ENCODE assay signal across 8 cellular contexts in the genomic region with DNA sequence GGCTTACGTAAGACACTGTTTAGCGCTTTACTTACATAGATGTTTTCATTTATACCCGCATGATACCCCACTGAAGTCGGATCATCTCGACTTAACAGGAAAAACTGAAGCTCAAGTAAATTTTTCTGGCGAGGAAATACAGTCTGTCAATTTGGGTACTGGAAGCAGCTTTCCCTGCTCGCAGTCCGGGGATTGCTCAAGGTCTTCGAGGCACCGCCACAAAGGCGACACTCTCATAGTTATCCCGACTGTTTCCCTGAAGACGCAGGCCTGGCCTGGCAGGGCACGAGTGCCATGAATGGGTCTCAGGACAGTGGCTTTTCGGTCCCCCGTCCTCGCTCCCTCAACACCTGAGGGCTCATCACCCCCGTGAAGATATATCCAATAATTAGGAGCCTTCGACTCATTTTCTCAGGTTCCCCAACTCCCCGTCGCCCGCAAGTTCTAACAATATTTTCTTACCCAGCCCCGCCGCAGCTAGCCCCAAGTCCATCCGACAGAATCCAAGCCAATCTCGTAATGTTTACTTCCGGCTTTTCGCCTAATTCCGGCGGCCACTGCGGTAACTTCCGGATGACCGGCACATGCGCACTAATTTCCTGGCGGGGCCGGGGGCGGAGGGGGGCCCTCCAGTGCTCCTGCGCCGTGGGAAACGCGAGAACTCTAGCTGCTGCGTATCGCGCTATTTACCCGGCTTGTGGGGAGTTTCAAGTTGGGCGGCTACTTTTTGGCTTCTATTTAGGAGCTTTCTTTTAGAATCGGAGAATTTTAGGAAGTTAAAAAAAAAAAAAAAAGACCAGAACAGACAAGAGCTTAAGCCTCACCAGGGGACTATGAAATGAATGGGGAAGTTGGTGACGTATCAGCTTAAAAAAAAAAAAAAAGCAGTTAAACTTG. TPM values are rescaled to one million over a fixed set of nuclear protein-coding genes. Genes with fewer than 3 reads are reported as not detected.
A peak's percentile ranks its signal among the peaks of the same experiment; 100 is the strongest.
DNase-seq lines count a peak whose midpoint lies in the region; ATAC-seq and TF ChIP-seq lines count a peak whose summit lies in the region.

A gene (minus strand): TSS at position 521 of the 897 bp plus-strand sequence. CDS start 3,787 bp downstream, outside the sequence.

- H3K27me3 Mint-ChIP-seq in CD14-positive monocyte (ENCODE audit: low read depth in 3 of 3): no peaks in the 10 kb centered on the region
- H3K27me3 Mint-ChIP-seq in activated CD4-positive, alpha-beta memory T cell treated with anti-CD3 and anti-CD28 coated beads for 36 hours: no peaks in the 10 kb centered on the region

- peaks cover 30 to 36% of the 10 kb centered on the region in 2 donors for H3K4me1 ChIP-seq in duodenal mucosa (ENCODE audit: control insufficient read depth in 1 of 2, insufficient read depth in 2 of 2, low read length in 2 of 2)

- intact Hi-C loops in CD14-positive monocyte (cut with micrococcal nuclease) (loop anchor here in 1 of 2 donors (5.0 kb wide), 1 partner anchor 302 kb away; a partner anchor contains a TSS), lower leg skin (cut with DNase I; ENCODE audit: low total_unique reads) (no loop called here)
- intact Hi-C loops in activated CD4-positive, alpha-beta memory T cell treated with anti-CD3 and anti-CD28 coated beads for 36 hours (cut with micrococcal nuclease): loop anchor here (1.0 to 10.0 kb wide), 5 partner anchors 20 to 644 kb away; a partner anchor contains a TSS

- POLR2A ChIA-PET in activated CD4-positive, alpha-beta memory T cell treated with anti-CD3 and anti-CD28 coated beads for 36 hours (lab: Charles Lee): interaction anchor here (0.6 to 2.2 kb wide), 9 partner anchors 19 to 1296 kb away, joined by 3 to 10 read pairs (median 4); a partner anchor contains a TSS

- peaks cover 17 to 26% of the 10 kb centered on the region in 2 donors for H3K36me3 Mint-ChIP-seq in CD14-positive monocyte
- peaks cover 20% of the 10 kb centered on the region for H3K36me3 Mint-ChIP-seq in activated CD4-positive, alpha-beta memory T cell treated with anti-CD3 and anti-CD28 coated beads for 36 hours

- H3K27me3 ChIP-seq in duodenal mucosa (ENCODE audit: control insufficient read depth in 1 of 2, insufficient read depth in 2 of 2, low read length in 2 of 2): no peaks in the 10 kb centered on the region

- 0 to 1% methylated on average over 48 of the region's 48 CpGs for WGBS in lower leg skin, 2 donors

- H3K4me3 ChIP-seq in duodenal mucosa (ENCODE audit: low read depth in 1 of 2, low read length in 2 of 2): peak within 1 kb of the TSS; percentile 99 to 100
- peak within 1 kb of the TSS; percentile 65 for H3K4me3 ChIP-seq in lower leg skin (ENCODE audit: low read depth, poor library complexity, severe bottlenecking)

- peak; percentile 59 for ATAC-seq in GM19438 (IDR thresholded peaks at IDR 0.05; ENCODE audit: low read depth, unreplicated experiment)
- peak; percentile 55 for ATAC-seq in HG03575 (IDR thresholded peaks at IDR 0.05; ENCODE audit: extremely low read depth, insufficient number of reproducible peaks, low FRiP score, unreplicated experiment)

- no peaks in the 10 kb centered on the region for H3K9me3 Mint-ChIP-seq in CD14-positive monocyte
- H3K9me3 Mint-ChIP-seq in activated CD4-positive, alpha-beta memory T cell treated with anti-CD3 and anti-CD28 coated beads for 36 hours: no peaks in the 10 kb centered on the region

- peak within 1 kb of the TSS; percentile 94 to 98 for H3K9ac ChIP-seq in duodenal mucosa (ENCODE audit: low read depth in 1 of 2, low read length in 2 of 2)

- no peaks in the 10 kb centered on the region for H3K9me3 ChIP-seq in duodenal mucosa (ENCODE audit: control insufficient read depth in 1 of 2, low read length in 2 of 2)

- TF ChIP-seq POLR2A in lower leg skin (IDR thresholded peaks at IDR 0.05): peak in 1 of 2 donors; percentile 67

- CTCF ChIA-PET in activated CD4-positive, alpha-beta memory T cell treated with anti-CD3 and anti-CD28 coated beads for 36 hours (lab: Charles Lee): interaction anchor here (0.9 to 2.9 kb wide), 3 partner anchors 20 to 397 kb away, joined by 3 to 31 read pairs (median 4); no protein-coding TSS in a partner anchor

- peak within 1 kb of the TSS; percentile 75 for H3K27ac ChIP-seq in duodenal mucosa (ENCODE audit: low read depth, low read length)

- DNase-seq in CD14-positive monocyte (ENCODE audit: low spot score) (peak; percentile 91), NCI-H82 treated with DMSO at 0.1 percent for 48 hours (lab: John Stamatoyannopoulos, UW; ENCODE audit: unreplicated experiment) (peak; percentile 82), lower leg skin (ENCODE audit: low spot score in 2 of 2) (peak; percentile 93 to 99)
- DNase-seq in activated CD4-positive, alpha-beta memory T cell treated with anti-CD3 and anti-CD28 coated beads for 36 hours: peak; percentile 97
- peak; percentile 91 for DNase-seq in stimulated activated CD4-positive, alpha-beta T cell treated with anti-CD3 and anti-CD28 coated beads, Interleukin-4, amount 100 ng/mL, for 48 hours (ENCODE audit: low read depth in 2 of 2)

- H3K27ac Mint-ChIP-seq in CD14-positive monocyte: peak within 1 kb of the TSS; percentile 94 to 100 (median 99)
- peak within 1 kb of the TSS; percentile 93 for H3K27ac Mint-ChIP-seq in activated CD4-positive, alpha-beta memory T cell treated with anti-CD3 and anti-CD28 coated beads for 36 hours

- H3K4me3 Mint-ChIP-seq in CD14-positive monocyte: peak within 1 kb of the TSS; percentile 95 to 99
- peak within 1 kb of the TSS; percentile 98 for H3K4me3 Mint-ChIP-seq in activated CD4-positive, alpha-beta memory T cell treated with anti-CD3 and anti-CD28 coated beads for 36 hours

- TF ChIP-seq CTCF in CD14-positive monocyte (IDR thresholded peaks at IDR 0.05) (no peak), lower leg skin (IDR thresholded peaks at IDR 0.05) (no peak)

- H3K36me3 ChIP-seq in duodenal mucosa (ENCODE audit: control insufficient read depth in 1 of 2, insufficient read depth in 2 of 2, low read length in 2 of 2): peaks cover 3 to 10% of the 10 kb centered on the region in 2 donors

- peaks cover 50% of the 10 kb centered on the region for H3K4me1 Mint-ChIP-seq in CD14-positive monocyte
- H3K4me1 Mint-ChIP-seq in activated CD4-positive, alpha-beta memory T cell treated with anti-CD3 and anti-CD28 coated beads for 36 hours (ENCODE audit: low read depth): peaks cover 52% of the 10 kb centered on the region

RNA-seq across cellular contexts. Expression of the gene that starts here (rescaled TPM):
- polyA plus RNA-seq in CD14-positive monocyte: 10 to 100 TPM; 38.4 to 61.6 TPM
- total RNA-seq in activated CD4-positive, alpha-beta memory T cell treated with anti-CD3 and anti-CD28 coated beads for 36 hours: 10 to 100 TPM; 45.9 to 46.4 TPM
- total RNA-seq in lower leg skin: 100 to 1,000 TPM in 1 of 4 donors, 10 to 100 TPM in 3; 65.6 to 125 (median 87.5) TPM

Comparison
In these comparisons a context has a peak if more than half of its experiments do, and no peak if none do; other contexts are left out.
1. Peak in every context shown above with its lines: DNase-seq, ATAC-seq, H3K4me3 ChIP-seq and H3K27ac ChIP-seq.